ENCODE assay signal across 8 cellular contexts in the genomic region with DNA sequence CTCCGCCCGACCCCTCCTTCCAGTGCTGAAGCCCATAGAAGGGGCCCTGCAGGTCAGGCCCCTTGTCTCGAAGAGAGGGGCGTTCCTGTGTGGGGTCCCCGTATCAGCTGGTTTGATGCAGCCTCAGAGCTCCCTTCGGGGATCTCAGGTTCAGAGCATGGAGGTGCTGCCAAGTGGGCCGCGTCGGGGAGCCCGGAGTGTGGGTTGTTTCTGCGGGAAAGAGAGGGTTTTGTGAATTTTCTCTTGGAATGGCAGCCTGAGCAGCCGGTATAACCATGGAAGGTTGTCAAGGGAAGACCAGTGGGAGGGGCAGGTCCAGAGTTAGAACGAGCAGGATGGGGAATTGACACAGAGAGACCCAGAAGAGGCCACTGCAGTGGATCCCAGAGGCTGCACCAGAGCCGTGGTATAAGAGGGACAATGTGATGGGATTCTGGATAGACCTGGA. TPM values are rescaled to one million over a fixed set of nuclear protein-coding genes. Genes with fewer than 3 reads are reported as not detected.
A peak's percentile ranks its signal among the peaks of the same experiment; 100 is the strongest.
DNase-seq lines count a peak whose midpoint lies in the region; ATAC-seq and TF ChIP-seq lines count a peak whose summit lies in the region.

No MANE protein-coding gene starts in this region.

- H3K4me1 Mint-ChIP-seq in activated T-helper 2 cell treated with anti-CD3 and anti-CD28 coated beads, Interferon-gamma antibody, Interleukin-2, Interleukin-4, amounts not matched to agents 10 μg/mL and 5 μg/mL and 100 μg/mL, durations not matched to agents 14 hours and 24 hours and 36 hours (ENCODE audit: low read depth) = peaks cover 12% of the 10 kb centered on the region
- H3K4me1 Mint-ChIP-seq in progenitor cell of endocrine pancreas (ENCODE audit: low read depth) = peaks cover 11% of the 10 kb centered on the region

- no peak for TF ChIP-seq POLR2A in heart left ventricle (IDR thresholded peaks at IDR 0.05)

- no peak for TF ChIP-seq CTCF in heart left ventricle (IDR thresholded peaks at IDR 0.05)
- no peak for TF ChIP-seq CTCF in progenitor cell of endocrine pancreas (IDR thresholded peaks at IDR 0.05; ENCODE audit: unreplicated experiment)

- peaks cover 0 to 31% (median 8%) of the 10 kb centered on the region in 9 donors for H3K36me3 ChIP-seq in heart left ventricle

- peaks cover 0 to 26% (median 0%) of the 10 kb centered on the region in 12 donors for H3K9me3 ChIP-seq in heart left ventricle

- ATAC-seq in HG03039 (IDR thresholded peaks at IDR 0.05; ENCODE audit: unreplicated experiment) (peak; percentile 17), heart left ventricle (peak in 3 of 4 donors; percentile 1 to 14 (median 2))

- H3K27ac ChIP-seq in heart left ventricle = peak overlapping the region; percentile 83 to 98 (median 94)

- peak overlapping the region; percentile 62 to 97 (median 82) for H3K4me3 ChIP-seq in heart left ventricle

- no peaks in the 10 kb centered on the region for H3K27me3 ChIP-seq in heart left ventricle

- H3K36me3 Mint-ChIP-seq in activated T-helper 2 cell treated with anti-CD3 and anti-CD28 coated beads, Interferon-gamma antibody, Interleukin-2, Interleukin-4, amounts not matched to agents 10 μg/mL and 5 μg/mL and 100 μg/mL, durations not matched to agents 14 hours and 24 hours and 36 hours (ENCODE audit: low read depth) = peaks cover 47% of the 10 kb centered on the region
- H3K36me3 Mint-ChIP-seq in progenitor cell of endocrine pancreas (ENCODE audit: insufficient read depth) = peaks cover 16% of the 10 kb centered on the region

- H3K27me3 Mint-ChIP-seq in activated T-helper 2 cell treated with anti-CD3 and anti-CD28 coated beads, Interferon-gamma antibody, Interleukin-2, Interleukin-4, amounts not matched to agents 10 μg/mL and 5 μg/mL and 100 μg/mL, durations not matched to agents 14 hours and 24 hours and 36 hours (ENCODE audit: low read depth) = no peaks in the 10 kb centered on the region
- H3K27me3 Mint-ChIP-seq in progenitor cell of endocrine pancreas = no peaks in the 10 kb centered on the region

- H3K4me1 ChIP-seq in heart left ventricle = peaks cover 0 to 37% (median 20%) of the 10 kb centered on the region in 12 donors

- H3K4me3 Mint-ChIP-seq in activated T-helper 2 cell treated with anti-CD3 and anti-CD28 coated beads, Interferon-gamma antibody, Interleukin-2, Interleukin-4, amounts not matched to agents 10 μg/mL and 5 μg/mL and 100 μg/mL, durations not matched to agents 14 hours and 24 hours and 36 hours (ENCODE audit: low read depth) = peak overlapping the region; percentile 82
- H3K4me3 Mint-ChIP-seq in progenitor cell of endocrine pancreas (ENCODE audit: low read depth) = peak overlapping the region; percentile 92

- H3K9me3 Mint-ChIP-seq in activated T-helper 2 cell treated with anti-CD3 and anti-CD28 coated beads, Interferon-gamma antibody, Interleukin-2, Interleukin-4, amounts not matched to agents 10 μg/mL and 5 μg/mL and 100 μg/mL, durations not matched to agents 14 hours and 24 hours and 36 hours = peaks cover 50% of the 10 kb centered on the region
- peaks cover 3% of the 10 kb centered on the region for H3K9me3 Mint-ChIP-seq in progenitor cell of endocrine pancreas (ENCODE audit: low read depth)

- intact Hi-C loops in activated T-helper 2 cell treated with anti-CD3 and anti-CD28 coated beads, Interferon-gamma antibody, Interleukin-2, Interleukin-4, amounts not matched to agents 10 μg/mL and 5 μg/mL and 100 μg/mL, durations not matched to agents 14 hours and 24 hours and 36 hours (cut with micrococcal nuclease) = loop anchor here (1.0 to 2.0 kb wide), 7 partner anchors 12 to 123 kb away; a partner anchor contains a TSS
- intact Hi-C loops in heart left ventricle (cut with DNase I) = loop anchor here in 5 of 10 donors (1.0 to 5.0 kb wide), 4 partner anchors 12 to 81 kb away; a partner anchor contains a TSS

- WGBS in heart left ventricle, 4 donors = 1 to 2% (median 2%) methylated on average over 10 to 14 of the region's 14 CpGs

- DNase-seq in ELF-1 (ENCODE audit: low read depth, low spot score) = peak; percentile 16
- no peak for DNase-seq in activated T-helper 2 cell treated with anti-CD3 and anti-CD28 coated beads, Interferon-gamma antibody, Interleukin-2, Interleukin-4, amounts not matched to agents 10 μg/mL and 5 μg/mL and 100 μg/mL, durations not matched to agents 14 hours and 24 hours and 36 hours (ENCODE audit: low spot score)
- DNase-seq in heart left ventricle = no peak
- DNase-seq in progenitor cell of endocrine pancreas (ENCODE audit: low spot score, unreplicated experiment) = no peak
- no peak for DNase-seq in NCI-H187 (lab: John Stamatoyannopoulos, UW)
- DNase-seq in stimulated activated CD4-positive, alpha-beta T cell treated with anti-CD3 and anti-CD28 coated beads, Interleukin-4, amount 100 ng/mL, for 24 hours = no peak
- DNase-seq in cortex of kidney (lab: John Stamatoyannopoulos, UW) = no peak

- peak overlapping the region; percentile 96 for H3K27ac Mint-ChIP-seq in activated T-helper 2 cell treated with anti-CD3 and anti-CD28 coated beads, Interferon-gamma antibody, Interleukin-2, Interleukin-4, amounts not matched to agents 10 μg/mL and 5 μg/mL and 100 μg/mL, durations not matched to agents 14 hours and 24 hours and 36 hours
- peak overlapping the region; percentile 99 for H3K27ac Mint-ChIP-seq in progenitor cell of endocrine pancreas

RNA-seq across cellular contexts. Expression of a gene that starts 0.4 kb away (rescaled TPM):
- 3.8 and 4.1 TPM in 2 replicates for total RNA-seq in activated T-helper 2 cell treated with anti-CD3 and anti-CD28 coated beads, Interferon-gamma antibody, Interleukin-2, Interleukin-4, amounts not matched to agents 10 μg/mL and 5 μg/mL and 100 μg/mL, durations not matched to agents 14 hours and 24 hours and 36 hours
- total RNA-seq in heart left ventricle (10 to 100 TPM in 5 of 9 donors, 1 to 10 TPM in 4; 7.4 to 35.0 (median 12.3) TPM), progenitor cell of endocrine pancreas (12.9 and 13.9 TPM in 2 replicates)
- 10 to 100 TPM; 34.4 to 35.6 TPM for polyA plus RNA-seq in heart left ventricle

RNA-seq across cellular contexts. Expression of a gene that starts 0.4 kb away (rescaled TPM):
- 1.3 and 2.0 TPM in 2 replicates for total RNA-seq in activated T-helper 2 cell treated with anti-CD3 and anti-CD28 coated beads, Interferon-gamma antibody, Interleukin-2, Interleukin-4, amounts not matched to agents 10 μg/mL and 5 μg/mL and 100 μg/mL, durations not matched to agents 14 hours and 24 hours and 36 hours
- total RNA-seq in heart left ventricle = 1 to 10 TPM; 1.9 to 3.7 (median 2.6) TPM
- 1 to 10 TPM; 1.7 to 2.0 TPM for polyA plus RNA-seq in heart left ventricle
- 5.7 and 6.1 TPM in 2 replicates for total RNA-seq in progenitor cell of endocrine pancreas

RNA-seq across cellular contexts. Expression of a gene that starts 12.7 kb away (rescaled TPM):
- total RNA-seq in activated T-helper 2 cell treated with anti-CD3 and anti-CD28 coated beads, Interferon-gamma antibody, Interleukin-2, Interleukin-4, amounts not matched to agents 10 μg/mL and 5 μg/mL and 100 μg/mL, durations not matched to agents 14 hours and 24 hours and 36 hours = 5.2 and 6.5 TPM in 2 replicates
- total RNA-seq in heart left ventricle (10 to 100 TPM in 4 of 9 donors, 1 to 10 TPM in 5; 7.0 to 14.5 (median 9.7) TPM), progenitor cell of endocrine pancreas (11.8 TPM in 2 replicates)
- polyA plus RNA-seq in heart left ventricle = 1 to 10 TPM; 2.7 to 6.1 TPM

RNA-seq across cellular contexts. Expression of a gene that starts 25.9 kb away (rescaled TPM):
- total RNA-seq in activated T-helper 2 cell treated with anti-CD3 and anti-CD28 coated beads, Interferon-gamma antibody, Interleukin-2, Interleukin-4, amounts not matched to agents 10 μg/mL and 5 μg/mL and 100 μg/mL, durations not matched to agents 14 hours and 24 hours and 36 hours = 10.5 and 12.5 TPM in 2 replicates
- total RNA-seq in heart left ventricle = 10 to 100 TPM; 11.6 to 20.3 (median 15.3) TPM
- polyA plus RNA-seq in heart left ventricle = 10 to 100 TPM in 1 of 2 donors, 1 to 10 TPM in 1; 5.1 to 12.0 TPM
- total RNA-seq in progenitor cell of endocrine pancreas = 30.7 and 31.9 TPM in 2 replicates

RNA-seq across cellular contexts. Expression of a gene that starts 43.5 kb away (rescaled TPM):
- total RNA-seq in activated T-helper 2 cell treated with anti-CD3 and anti-CD28 coated beads, Interferon-gamma antibody, Interleukin-2, Interleukin-4, amounts not matched to agents 10 μg/mL and 5 μg/mL and 100 μg/mL, durations not matched to agents 14 hours and 24 hours and 36 hours = 4.6 and 5.1 TPM in 2 replicates
- 1 to 10 TPM; 4.3 to 9.1 (median 7.1) TPM for total RNA-seq in heart left ventricle
- polyA plus RNA-seq in heart left ventricle = 1 to 10 TPM; 1.6 to 2.0 TPM
- total RNA-seq in progenitor cell of endocrine pancreas = 10.1 and 10.5 TPM in 2 replicates
